Comparison of ENCODE assay signal across 8 cellular contexts in the genomic region with DNA sequence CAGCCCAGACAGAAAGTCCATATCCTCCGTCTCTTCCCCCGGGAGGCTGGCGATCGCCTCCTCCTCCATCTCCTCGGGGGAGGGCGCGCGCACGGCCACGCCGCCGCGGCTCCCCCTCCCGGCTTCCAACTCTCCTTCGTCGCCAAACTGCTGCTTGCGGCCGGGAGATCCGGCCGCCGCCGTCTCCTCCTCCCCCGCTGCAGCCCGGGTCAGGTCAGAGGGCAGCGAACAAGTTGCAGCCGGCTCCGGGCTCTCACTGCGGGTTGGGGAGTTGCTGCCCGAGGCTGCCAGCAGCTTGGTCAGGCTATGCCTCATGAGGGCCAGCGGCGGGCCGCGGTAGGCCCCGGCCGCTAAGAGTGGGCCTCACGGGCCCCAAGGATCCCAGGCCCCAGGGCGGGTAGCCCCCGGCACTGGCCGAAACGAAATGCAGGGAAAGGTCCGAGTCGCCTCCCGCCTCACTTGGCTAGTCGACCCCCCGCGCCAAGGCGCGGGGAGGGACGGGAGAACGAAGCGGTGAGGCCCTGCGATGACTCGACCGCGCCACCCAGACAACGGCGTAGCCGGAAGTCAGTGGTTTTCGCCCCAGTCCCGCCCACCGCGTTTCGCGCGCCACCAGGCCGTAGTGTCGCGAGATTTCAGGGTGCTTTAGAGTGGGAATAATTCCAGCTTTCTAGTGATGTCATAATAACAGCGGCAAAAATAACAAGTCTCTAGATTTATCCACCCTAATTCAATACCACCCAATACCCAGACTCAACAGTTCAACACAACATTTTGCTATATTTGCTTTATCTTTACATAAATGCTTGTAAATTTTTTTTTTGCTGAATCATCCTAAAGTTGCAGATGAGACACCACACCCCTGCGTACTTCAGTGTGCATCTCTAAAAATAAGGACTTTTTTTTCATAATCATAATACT. TPM values are rescaled to one million over a fixed set of nuclear protein-coding genes. Genes with fewer than 3 reads are reported as not detected.
DNase-seq lines count a peak whose midpoint lies in the region; ATAC-seq and TF ChIP-seq lines count a peak whose summit lies in the region.

A gene with protein sequence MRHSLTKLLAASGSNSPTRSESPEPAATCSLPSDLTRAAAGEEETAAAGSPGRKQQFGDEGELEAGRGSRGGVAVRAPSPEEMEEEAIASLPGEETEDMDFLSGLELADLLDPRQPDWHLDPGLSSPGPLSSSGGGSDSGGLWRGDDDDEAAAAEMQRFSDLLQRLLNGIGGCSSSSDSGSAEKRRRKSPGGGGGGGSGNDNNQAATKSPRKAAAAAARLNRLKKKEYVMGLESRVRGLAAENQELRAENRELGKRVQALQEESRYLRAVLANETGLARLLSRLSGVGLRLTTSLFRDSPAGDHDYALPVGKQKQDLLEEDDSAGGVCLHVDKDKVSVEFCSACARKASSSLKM (minus strand): TSS at position 569 of the 921 bp plus-strand sequence. CDS start 254 bp downstream, at position 315.

- peak; percentile 90 for ATAC-seq in GM21619 (IDR thresholded peaks at IDR 0.05; ENCODE audit: unreplicated experiment)

- H3K4me2 ChIP-seq in PC-9, result peak within 1 kb of the TSS; percentile 98

- POLR2A ChIA-PET in PC-9 (lab: Charles Lee; ENCODE audit: unreplicated experiment), result interaction anchor here (0.6 kb wide), 4 partner anchors 15 to 181 kb away, joined by 3 to 4 read pairs (median 4); no protein-coding TSS in a partner anchor

- no peaks in the 10 kb centered on the region for H3K9me2 ChIP-seq in PC-9 (ENCODE audit: insufficient read depth)

- CTCF ChIA-PET in PC-9 (lab: Charles Lee), result interaction anchor here (0.7 kb wide), 1 partner anchor 15 kb away, joined by 4 read pairs; no protein-coding TSS in a partner anchor

- H3K27me3 ChIP-seq in PC-9 (ENCODE audit: insufficient read depth, low read depth) (no peaks in the 10 kb centered on the region), mucosa of rectum (ENCODE audit: control insufficient read depth in 2 of 2, insufficient read depth in 2 of 2, low read length in 2 of 2) (no peaks in the 10 kb centered on the region)

- H3F3A ChIP-seq in PC-9 (ENCODE audit: insufficient read depth, low read depth), result peaks cover 11% of the 10 kb centered on the region

- intact Hi-C loops in PC-9 (cut with micrococcal nuclease; ENCODE audit: unreplicated experiment), result loop anchor here (2.0 to 10.0 kb wide), 5 partner anchors 16 to 1757 kb away; a partner anchor contains a TSS

- TF ChIP-seq CTCF in PC-9 (conservative IDR thresholded peaks at IDR 0.05) (no peak; the same call in 1 of the 2 replicates), epithelial cell of proximal tubule (conservative IDR thresholded peaks at IDR 0.05; ENCODE audit: low read depth, low read length) (peak; percentile 1)

- peak within 1 kb of the TSS; percentile 93 for H3K27ac ChIP-seq in PC-9
- H3K27ac ChIP-seq in mucosa of rectum (ENCODE audit: low read depth in 2 of 2, low read length in 2 of 2), result peak within 1 kb of the TSS; percentile 97 to 98

- peaks cover 51% of the 10 kb centered on the region for H3K79me2 ChIP-seq in PC-9 (ENCODE audit: low read depth)

- peak within 1 kb of the TSS; percentile 86 for H3K4me3 ChIP-seq in Jurkat, Clone E6-1 (ENCODE audit: low read length)
- H3K4me3 ChIP-seq in PC-9, result peak within 1 kb of the TSS; percentile 98
- H3K4me3 ChIP-seq in epithelial cell of proximal tubule (ENCODE audit: low read depth, low read length), result peak within 1 kb of the TSS; percentile 90
- peak within 1 kb of the TSS; percentile 96 to 100 for H3K4me3 ChIP-seq in mucosa of rectum (ENCODE audit: low read length in 2 of 2)

- peaks cover 34% of the 10 kb centered on the region for H3K4me1 ChIP-seq in PC-9 (replicated peaks; ENCODE audit: insufficient read depth)
- peaks cover 14 to 27% of the 10 kb centered on the region in 2 donors for H3K4me1 ChIP-seq in mucosa of rectum (ENCODE audit: control insufficient read depth in 2 of 2, insufficient read depth in 2 of 2, low read length in 2 of 2)

- peak; percentile 90 for DNase-seq in DMS153 (lab: John Stamatoyannopoulos, UW)
- DNase-seq in Jurkat, Clone E6-1 (ENCODE audit: low read depth, low spot score), result peak; percentile 89
- DNase-seq in PC-9, result peak; percentile 88 to 93
- peak; percentile 91 for DNase-seq in activated T-cell treated with anti-CD3 and anti-CD28 coated beads, Interleukin-2, amount 50 U/mL, for 1 hour
- peak; percentile 59 for DNase-seq in epithelial cell of proximal tubule (ENCODE audit: low read depth)
- DNase-seq in stimulated activated CD8-positive, alpha-beta memory T cell treated with anti-CD3 and anti-CD28 coated beads, Interleukin-4, amount 100 ng/mL, for 48 hours, result peak; percentile 96

- H4K20me1 ChIP-seq in PC-9 (ENCODE audit: insufficient read depth), result peaks cover 41% of the 10 kb centered on the region

- H3K36me3 ChIP-seq in PC-9 (ENCODE audit: low read depth), result peaks cover 38% of the 10 kb centered on the region
- H3K36me3 ChIP-seq in mucosa of rectum (ENCODE audit: control insufficient read depth in 2 of 2, insufficient read depth in 2 of 2, low read length in 2 of 2), result peaks cover 5 to 9% of the 10 kb centered on the region in 2 donors

- H3K9me3 ChIP-seq in PC-9 (ENCODE audit: insufficient read depth, low read depth), result no peaks in the 10 kb centered on the region
- no peaks in the 10 kb centered on the region for H3K9me3 ChIP-seq in mucosa of rectum (ENCODE audit: control insufficient read depth in 2 of 2, low read length in 2 of 2)

- TSS peak; percentile 73 for BruUV-seq in PC-9 (replicated peaks; lab: Mats Ljungman, UMichigan)

- peak within 1 kb of the TSS; percentile 78 for H2AFZ ChIP-seq in PC-9

- peak within 1 kb of the TSS; percentile 88 to 98 for H3K9ac ChIP-seq in mucosa of rectum (ENCODE audit: low read depth in 1 of 2, low read length in 2 of 2)

RNA-seq across cellular contexts. Expression of the gene that starts here (rescaled TPM):
- 35.4 TPM for polyA plus RNA-seq in Jurkat, Clone E6-1 (2012; ENCODE audit: insufficient read depth, insufficient read length)
- total RNA-seq in PC-9 (2021) (60.3 and 66.1 TPM in 2 replicates), epithelial cell of proximal tubule (20.6 and 24.7 TPM in 2 replicates)

Comparison
In these comparisons a context has a peak if more than half of its experiments do, and no peak if none do; other contexts are left out.
1. Peak in every context shown above with its lines: DNase-seq, ATAC-seq, H3K4me3 ChIP-seq and H3K27ac ChIP-seq.